ENCODE assay signal across 10 cellular contexts in the genomic region with DNA sequence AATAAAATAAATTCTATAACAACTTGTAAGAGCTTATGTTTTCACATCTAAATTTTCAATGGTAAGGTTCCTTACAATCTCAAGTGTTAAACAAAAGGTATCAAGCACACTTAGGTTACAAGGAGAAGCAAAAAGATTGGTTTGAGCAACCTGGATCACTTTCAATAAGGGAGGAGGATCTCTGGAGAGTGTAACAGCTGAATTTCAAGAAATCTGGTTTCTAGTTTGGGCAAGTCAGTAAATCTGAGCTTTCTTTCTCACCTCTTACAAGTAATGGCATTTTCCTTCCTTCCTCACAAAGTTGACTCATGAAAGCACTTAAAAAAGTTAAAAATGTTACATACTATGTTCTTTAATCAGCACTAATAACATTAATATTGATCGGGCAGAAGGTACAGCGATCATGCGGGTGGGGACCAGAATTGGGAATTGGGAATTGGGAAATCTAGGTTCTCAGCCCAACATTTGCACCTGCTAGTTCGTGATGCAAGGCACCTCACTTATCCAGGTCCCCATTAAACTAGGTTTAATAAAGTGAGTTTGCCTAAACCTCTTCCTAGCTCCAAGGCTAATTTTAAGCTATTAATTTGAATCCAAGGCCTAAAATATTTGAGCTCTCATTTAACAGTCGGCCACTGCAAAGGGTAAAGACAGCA. TPM values are rescaled to one million over a fixed set of nuclear protein-coding genes. Genes with fewer than 3 reads are reported as not detected.
DNase-seq lines count a peak whose midpoint lies in the region; ATAC-seq, FAIRE-seq and TF ChIP-seq lines count a peak whose summit lies in the region.
"Had no signal": no experiment of that assay in that cellular context is flagged by ENCODE, and none has a peak within 500 bp of the region (broad histone marks: within the 10 kb centered on the region; RNA-seq: fewer than 3 reads in every experiment).

No MANE protein-coding gene starts in this region.

- H3K4me1 ChIP-seq in breast epithelium (peaks cover 0 to 11% of the 10 kb centered on the region in 2 donors), kidney (ENCODE audit: control insufficient read depth in 1 of 2, insufficient read depth in 1 of 2, low read depth in 1 of 2, low read length in 2 of 2) (peaks cover 14 to 15% of the 10 kb centered on the region in 2 donors), thymus (ENCODE audit: control insufficient read depth, insufficient read depth, low read length) (peaks cover 8% of the 10 kb centered on the region), ovary (ENCODE audit: insufficient read depth) (peaks cover 10% of the 10 kb centered on the region)

- H3K4me1 Mint-ChIP-seq in MCF 10A (ENCODE audit: insufficient read depth, unreplicated experiment): peaks cover 21% of the 10 kb centered on the region

- TF ChIP-seq POLR2A in breast epithelium (IDR thresholded peaks at IDR 0.05) (no peak), ovary (IDR thresholded peaks at IDR 0.05) (no peak)

- TF ChIP-seq EP300 in ovary (IDR thresholded peaks at IDR 0.05): no peak

- H3K9ac ChIP-seq in kidney (ENCODE audit: low read length in 2 of 2): peak overlapping the region in 1 of 2 donors; percentile 8

- H3K27me3 ChIP-seq in breast epithelium (no peaks in the 10 kb centered on the region), thymus (ENCODE audit: control insufficient read depth, insufficient read depth) (no peaks in the 10 kb centered on the region), ovary (no peaks in the 10 kb centered on the region)

- H3K36me3 Mint-ChIP-seq in MCF 10A (ENCODE audit: insufficient read depth, unreplicated experiment): peaks cover 48% of the 10 kb centered on the region
- peaks cover 20 to 37% of the 10 kb centered on the region in 2 donors for H3K36me3 Mint-ChIP-seq in activated naive CD4-positive, alpha-beta T cell treated with anti-CD3 and anti-CD28 coated beads, Interleukin-2, amount 50 U/mL, for 72 hours

- FAIRE-seq in kidney (lab: Jason Lieb, UNC): no peak

- H3K36me3 ChIP-seq in breast epithelium (no peaks in the 10 kb centered on the region), kidney (ENCODE audit: control insufficient read depth in 1 of 2, insufficient read depth in 2 of 2, low read length in 2 of 2) (no peaks in the 10 kb centered on the region), thymus (ENCODE audit: control insufficient read depth, insufficient read depth) (no peaks in the 10 kb centered on the region), ovary (no peaks in the 10 kb centered on the region)

- intact Hi-C loops in MCF 10A (cut with micrococcal nuclease): loop anchor here (5.0 kb wide), 1 partner anchor 65 kb away; the partner anchor contains the start of gene SLC41A1
- intact Hi-C loops in breast epithelium (cut with DNase I; ENCODE audit: low total_unique reads): no loop called here
- intact Hi-C loops in kidney (cut with DNase I): no loop called here
- intact Hi-C loops in ovary (cut with DNase I): no loop called here

- H3K4me3 Mint-ChIP-seq in MCF 10A (ENCODE audit: unreplicated experiment): peak overlapping the region; percentile 80

- H3K27me3 Mint-ChIP-seq in MCF 10A (ENCODE audit: insufficient read depth, unreplicated experiment): no peaks in the 10 kb centered on the region

- no peak for DNase-seq in MCF 10A (ENCODE audit: unreplicated experiment)
- DNase-seq in breast epithelium (ENCODE audit: low spot score in 2 of 2): no peak
- no peak for DNase-seq in activated naive CD4-positive, alpha-beta T cell treated with anti-CD3 and anti-CD28 coated beads, Interleukin-2, amount 50 U/mL, for 72 hours (ENCODE audit: low spot score in 2 of 2)
- DNase-seq in kidney: no peak
- DNase-seq in ovary: no peak
- DNase-seq: COR-L47 had no signal

- CTCF ChIA-PET in MCF 10A (lab: Yijun Ruan, JAX): interaction anchor here (0.6 to 2.9 kb wide), 6 partner anchors 32 to 1933 kb away, joined by 3 to 11 read pairs (median 4); no protein-coding TSS in a partner anchor

- H3K9me3 ChIP-seq in breast epithelium (no peaks in the 10 kb centered on the region), kidney (ENCODE audit: control insufficient read depth in 1 of 2, low read length in 2 of 2) (no peaks in the 10 kb centered on the region), thymus (ENCODE audit: control insufficient read depth) (no peaks in the 10 kb centered on the region), ovary (no peaks in the 10 kb centered on the region)

- no peak for TF ChIP-seq CTCF in MCF 10A (IDR thresholded peaks at IDR 0.05; ENCODE audit: unreplicated experiment)
- TF ChIP-seq CTCF in breast epithelium (IDR thresholded peaks at IDR 0.05): no peak
- no peak for TF ChIP-seq CTCF in kidney (IDR thresholded peaks at IDR 0.05; ENCODE audit: borderline replicate concordance, extremely low read depth, insufficient read depth)
- TF ChIP-seq CTCF in ovary (IDR thresholded peaks at IDR 0.05): no peak

- POLR2A ChIA-PET in MCF 10A (lab: Yijun Ruan, JAX): interaction anchor here (0.7 to 12.8 kb wide), 18 partner anchors 8 to 238 kb away, joined by 3 to 220 read pairs (median 4); partner anchors contain the start of genes ELK4, RAB29 and SLC41A1

- BruUV-seq in MCF 10A (replicated peaks; lab: Mats Ljungman, UMichigan): no TSS peak

- H3K9me3 Mint-ChIP-seq in MCF 10A (ENCODE audit: unreplicated experiment): no peaks in the 10 kb centered on the region
- H3K9me3 Mint-ChIP-seq in activated naive CD4-positive, alpha-beta T cell treated with anti-CD3 and anti-CD28 coated beads, Interleukin-2, amount 50 U/mL, for 72 hours: no peaks in the 10 kb centered on the region

- H3K27ac ChIP-seq in breast epithelium: no peak overlapping the region
- no peak overlapping the region for H3K27ac ChIP-seq in kidney (ENCODE audit: low read depth in 2 of 2, low read length in 2 of 2)
- H3K27ac ChIP-seq in thymus (ENCODE audit: low read depth): peak overlapping the region; percentile 11
- no peak overlapping the region for H3K27ac ChIP-seq in ovary
- H3K27ac ChIP-seq: epithelial cell of prostate had no signal

- peak overlapping the region in 1 of 3 donors; percentile 15 for H3K4me3 ChIP-seq in breast epithelium
- H3K4me3 ChIP-seq in kidney (ENCODE audit: low read length in 2 of 2): peak overlapping the region; percentile 33 to 40
- H3K4me3 ChIP-seq in thymus (ENCODE audit: low read length): no peak overlapping the region
- H3K4me3 ChIP-seq in ovary: no peak overlapping the region

- WGBS in thymus: 91% methylated on average over 5 of the region's 5 CpGs
- 34 to 44% (median 42%) methylated on average over 5 of the region's 5 CpGs for WGBS in ovary, 3 donors

- no peak for ATAC-seq in activated naive CD4-positive, alpha-beta T cell treated with anti-CD3 and anti-CD28 coated beads, Interleukin-2, amount 50 U/mL, for 72 hours
- ATAC-seq in HG03378 (IDR thresholded peaks at IDR 0.05; ENCODE audit: unreplicated experiment): no peak
- ATAC-seq in HG02610 (IDR thresholded peaks at IDR 0.05; ENCODE audit: unreplicated experiment): no peak

- peak overlapping the region; percentile 33 for H3K27ac Mint-ChIP-seq in MCF 10A (ENCODE audit: low read depth, unreplicated experiment)
- peak overlapping the region; percentile 59 to 89 for H3K27ac Mint-ChIP-seq in activated naive CD4-positive, alpha-beta T cell treated with anti-CD3 and anti-CD28 coated beads, Interleukin-2, amount 50 U/mL, for 72 hours

RNA-seq across cellular contexts. Expression of gene NUCKS1, which starts 3.1 kb away (rescaled TPM):
- total RNA-seq in MCF 10A (2022) (605 and 615 TPM in 2 replicates), breast epithelium (100 to 1,000 TPM in 1 of 3 donors, 10 to 100 TPM in 2; 80.6 to 188 (median 86.9) TPM), kidney (182 TPM), ovary (100 to 1,000 TPM; 104 to 335 (median 244) TPM)
- total RNA-seq in activated naive CD4-positive, alpha-beta T cell treated with anti-CD3 and anti-CD28 coated beads, Interleukin-2, amount 50 U/mL, for 72 hours: 100 to 1,000 TPM in 1 of 2 donors, 10 to 100 TPM in 1; 97.1 to 173 TPM
- polyA plus RNA-seq in kidney (ENCODE audit: insufficient read depth, low read depth, low replicate concordance) (101 TPM), thymus (71.8 TPM), ovary (100 to 1,000 TPM in 1 of 2 donors, 10 to 100 TPM in 1; 79.4 to 150 TPM)

RNA-seq across cellular contexts. Expression of gene RAB29, which starts 28.4 kb away (rescaled TPM):
- total RNA-seq in MCF 10A (2022) (33.6 and 44.8 TPM in 2 replicates), breast epithelium (10 to 100 TPM; 22.4 to 30.3 (median 23.9) TPM), kidney (25.9 TPM), ovary (10 to 100 TPM in 4 of 7 donors, 1 to 10 TPM in 3; 7.2 to 16.1 (median 10.1) TPM)
- 10 to 100 TPM; 22.3 to 39.0 TPM for total RNA-seq in activated naive CD4-positive, alpha-beta T cell treated with anti-CD3 and anti-CD28 coated beads, Interleukin-2, amount 50 U/mL, for 72 hours
- polyA plus RNA-seq in kidney (ENCODE audit: insufficient read depth, low read depth, low replicate concordance) (52.4 TPM), thymus (18.8 TPM), ovary (10 to 100 TPM in 1 of 2 donors, 1 to 10 TPM in 1; 8.3 to 16.4 TPM)

Comparison
In these comparisons a context has a peak if more than half of its experiments do, and no peak if none do; other contexts are left out.
1. H3K4me3 ChIP-seq: peak in kidney (2 of 2); none in thymus (single experiment) and ovary (single experiment).